In the genomic region with DNA sequence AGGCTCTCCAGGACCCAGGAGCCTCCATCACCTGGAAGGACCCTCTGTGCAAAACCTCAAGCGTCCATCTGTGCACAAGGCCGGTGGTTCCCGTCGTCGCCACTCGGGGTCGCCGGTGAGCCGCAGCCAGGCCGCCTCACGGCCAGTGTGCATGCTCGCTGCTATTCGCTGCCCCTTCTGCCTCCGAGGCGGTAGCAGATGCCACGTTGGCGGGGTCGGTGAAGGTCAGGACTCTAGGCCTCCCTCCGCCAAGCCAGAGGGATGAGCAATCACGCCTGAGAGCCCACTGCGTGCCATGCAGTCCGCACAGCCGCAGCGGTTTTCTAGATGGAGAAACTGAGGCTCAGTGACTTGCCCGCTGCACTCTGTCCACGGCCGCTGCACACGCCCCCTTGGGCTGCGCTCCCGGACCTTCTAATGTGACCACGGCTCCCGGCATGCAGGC, we compare ENCODE assay signal across 1 cellular context.
TF ChIP-seq lines count a peak whose summit lies in the region.

No MANE protein-coding gene starts in this region.

TF ChIP-seq in HepG2, 621 proteins besides CTCF, POLR2A, EP300 and RAD21 (continued from another document and continues in another):
- TF ChIP-seq, protein P1, sequence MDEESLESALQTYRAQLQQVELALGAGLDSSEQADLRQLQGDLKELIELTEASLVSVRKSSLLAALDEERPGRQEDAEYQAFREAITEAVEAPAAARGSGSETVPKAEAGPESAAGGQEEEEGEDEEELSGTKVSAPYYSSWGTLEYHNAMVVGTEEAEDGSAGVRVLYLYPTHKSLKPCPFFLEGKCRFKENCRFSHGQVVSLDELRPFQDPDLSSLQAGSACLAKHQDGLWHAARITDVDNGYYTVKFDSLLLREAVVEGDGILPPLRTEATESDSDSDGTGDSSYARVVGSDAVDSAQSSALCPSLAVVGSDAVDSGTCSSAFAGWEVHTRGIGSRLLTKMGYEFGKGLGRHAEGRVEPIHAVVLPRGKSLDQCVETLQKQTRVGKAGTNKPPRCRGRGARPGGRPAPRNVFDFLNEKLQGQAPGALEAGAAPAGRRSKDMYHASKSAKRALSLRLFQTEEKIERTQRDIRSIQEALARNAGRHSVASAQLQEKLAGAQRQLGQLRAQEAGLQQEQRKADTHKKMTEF (CRISPR knock-in tag; IDR thresholded peaks at IDR 0.05) = peak; percentile 66
- TF ChIP-seq SNAPC2 (CRISPR knock-in tag; IDR thresholded peaks at IDR 0.05) = no peak
- TF ChIP-seq, protein P2, sequence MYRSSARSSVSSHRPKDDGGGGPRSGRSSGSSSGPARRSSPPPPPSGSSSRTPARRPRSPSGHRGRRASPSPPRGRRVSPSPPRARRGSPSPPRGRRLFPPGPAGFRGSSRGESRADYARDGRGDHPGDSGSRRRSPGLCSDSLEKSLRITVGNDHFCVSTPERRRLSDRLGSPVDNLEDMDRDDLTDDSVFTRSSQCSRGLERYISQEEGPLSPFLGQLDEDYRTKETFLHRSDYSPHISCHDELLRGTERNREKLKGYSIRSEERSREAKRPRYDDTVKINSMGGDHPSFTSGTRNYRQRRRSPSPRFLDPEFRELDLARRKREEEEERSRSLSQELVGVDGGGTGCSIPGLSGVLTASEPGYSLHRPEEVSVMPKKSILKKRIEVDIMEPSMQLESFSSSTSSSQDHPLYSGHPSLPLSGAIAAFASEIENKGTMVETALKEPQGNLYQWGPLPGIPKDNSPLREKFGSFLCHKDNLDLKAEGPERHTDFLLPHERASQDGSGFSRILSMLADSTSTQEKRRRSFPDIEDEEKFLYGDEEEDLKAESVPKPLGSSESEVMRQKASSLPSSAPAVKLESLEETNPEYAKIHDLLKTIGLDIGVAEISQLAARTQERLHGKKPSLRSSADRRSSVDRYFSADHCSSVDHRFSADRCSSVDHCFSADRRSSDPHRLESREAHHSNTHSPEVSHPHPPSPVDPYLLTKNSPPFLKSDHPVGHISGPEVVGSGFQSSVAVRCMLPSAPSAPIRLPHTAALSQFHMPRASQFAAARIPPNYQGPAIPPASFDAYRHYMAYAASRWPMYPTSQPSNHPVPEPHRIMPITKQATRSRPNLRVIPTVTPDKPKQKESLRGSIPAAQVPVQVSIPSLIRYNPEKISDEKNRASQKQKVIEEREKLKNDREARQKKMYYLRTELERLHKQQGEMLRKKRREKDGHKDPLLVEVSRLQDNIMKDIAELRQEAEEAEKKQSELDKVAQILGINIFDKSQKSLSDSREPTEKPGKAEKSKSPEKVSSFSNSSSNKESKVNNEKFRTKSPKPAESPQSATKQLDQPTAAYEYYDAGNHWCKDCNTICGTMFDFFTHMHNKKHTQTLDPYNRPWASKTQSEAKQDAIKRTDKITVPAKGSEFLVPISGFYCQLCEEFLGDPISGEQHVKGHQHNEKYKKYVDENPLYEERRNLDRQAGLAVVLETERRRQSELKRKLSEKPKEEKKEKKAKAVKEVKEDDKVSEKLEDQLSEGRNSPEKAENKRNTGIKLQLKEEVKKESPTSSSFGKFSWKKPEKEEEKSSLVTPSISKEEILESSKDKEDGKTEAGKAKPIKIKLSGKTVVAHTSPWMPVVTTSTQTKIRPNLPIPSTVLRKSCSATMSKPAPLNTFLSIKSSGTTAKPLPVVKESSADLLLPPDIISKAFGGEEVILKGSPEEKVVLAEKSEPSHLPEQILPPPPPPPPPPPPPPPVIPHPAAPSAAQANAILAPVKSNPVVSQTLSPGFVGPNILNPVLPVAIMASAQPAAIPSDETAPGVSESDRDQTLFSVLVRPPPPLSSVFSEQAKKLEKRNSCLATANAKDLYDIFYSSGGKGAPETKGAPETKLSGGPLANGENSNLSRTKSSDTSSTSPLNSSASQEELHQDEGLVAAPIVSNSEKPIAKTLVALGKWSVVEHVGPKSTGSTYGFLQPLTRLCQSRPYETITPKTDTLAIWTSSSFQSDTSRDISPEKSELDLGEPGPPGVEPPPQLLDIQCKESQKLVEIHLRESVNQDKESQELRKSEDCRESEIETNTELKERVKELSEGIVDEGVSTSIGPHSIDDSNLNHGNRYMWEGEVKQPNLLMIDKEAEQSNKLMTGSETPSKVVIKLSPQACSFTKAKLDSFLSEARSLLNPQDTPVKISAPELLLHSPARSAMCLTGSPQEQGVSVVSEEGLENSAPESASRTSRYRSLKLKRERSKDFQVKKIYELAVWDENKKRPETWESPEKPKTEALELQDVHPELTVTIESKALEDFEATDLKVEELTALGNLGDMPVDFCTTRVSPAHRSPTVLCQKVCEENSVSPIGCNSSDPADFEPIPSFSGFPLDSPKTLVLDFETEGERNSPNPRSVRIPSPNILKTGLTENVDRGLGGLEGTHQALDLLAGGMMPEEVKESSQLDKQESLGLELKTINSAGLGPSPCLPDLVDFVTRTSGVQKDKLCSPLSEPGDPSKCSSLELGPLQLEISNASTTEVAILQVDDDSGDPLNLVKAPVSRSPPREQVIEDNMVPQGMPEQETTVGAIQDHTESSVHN (CRISPR knock-in tag; IDR thresholded peaks at IDR 0.05) = 0 out of 2 replicates have a peak, but pooled peaks have one; percentile 43
- peak; percentile 73; the same call in 1 of the 2 replicates for TF ChIP-seq DNMT1 (CRISPR knock-in tag; IDR thresholded peaks at IDR 0.05)
- TF ChIP-seq ZNF777 (CRISPR knock-in tag; IDR thresholded peaks at IDR 0.05) = 0 out of 2 replicates have a peak, but pooled peaks have one; percentile 33
- 0 out of 2 replicates have a peak, but pooled peaks have one; percentile 27 for TF ChIP-seq REPIN1 (CRISPR knock-in tag; IDR thresholded peaks at IDR 0.05; ENCODE audit: borderline replicate concordance, low read depth)
- no peak for TF ChIP-seq EHMT2 (IDR thresholded peaks at IDR 0.05; ENCODE audit: borderline replicate concordance, low read depth, low read length)
- peak; percentile 51; the same call in 1 of the 2 replicates for TF ChIP-seq GATAD2A (CRISPR knock-in tag; IDR thresholded peaks at IDR 0.05)
- TF ChIP-seq ZNF501 (CRISPR knock-in tag; IDR thresholded peaks at IDR 0.05) = peak; percentile 61; the same call in 1 of the 2 replicates
- TF ChIP-seq, protein P3, sequence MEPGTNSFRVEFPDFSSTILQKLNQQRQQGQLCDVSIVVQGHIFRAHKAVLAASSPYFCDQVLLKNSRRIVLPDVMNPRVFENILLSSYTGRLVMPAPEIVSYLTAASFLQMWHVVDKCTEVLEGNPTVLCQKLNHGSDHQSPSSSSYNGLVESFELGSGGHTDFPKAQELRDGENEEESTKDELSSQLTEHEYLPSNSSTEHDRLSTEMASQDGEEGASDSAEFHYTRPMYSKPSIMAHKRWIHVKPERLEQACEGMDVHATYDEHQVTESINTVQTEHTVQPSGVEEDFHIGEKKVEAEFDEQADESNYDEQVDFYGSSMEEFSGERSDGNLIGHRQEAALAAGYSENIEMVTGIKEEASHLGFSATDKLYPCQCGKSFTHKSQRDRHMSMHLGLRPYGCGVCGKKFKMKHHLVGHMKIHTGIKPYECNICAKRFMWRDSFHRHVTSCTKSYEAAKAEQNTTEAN (CRISPR knock-in tag; conservative IDR thresholded peaks at IDR 0.05) = 0 out of 2 replicates have a peak, but pooled peaks have one; percentile 17
- TF ChIP-seq, protein P4, sequence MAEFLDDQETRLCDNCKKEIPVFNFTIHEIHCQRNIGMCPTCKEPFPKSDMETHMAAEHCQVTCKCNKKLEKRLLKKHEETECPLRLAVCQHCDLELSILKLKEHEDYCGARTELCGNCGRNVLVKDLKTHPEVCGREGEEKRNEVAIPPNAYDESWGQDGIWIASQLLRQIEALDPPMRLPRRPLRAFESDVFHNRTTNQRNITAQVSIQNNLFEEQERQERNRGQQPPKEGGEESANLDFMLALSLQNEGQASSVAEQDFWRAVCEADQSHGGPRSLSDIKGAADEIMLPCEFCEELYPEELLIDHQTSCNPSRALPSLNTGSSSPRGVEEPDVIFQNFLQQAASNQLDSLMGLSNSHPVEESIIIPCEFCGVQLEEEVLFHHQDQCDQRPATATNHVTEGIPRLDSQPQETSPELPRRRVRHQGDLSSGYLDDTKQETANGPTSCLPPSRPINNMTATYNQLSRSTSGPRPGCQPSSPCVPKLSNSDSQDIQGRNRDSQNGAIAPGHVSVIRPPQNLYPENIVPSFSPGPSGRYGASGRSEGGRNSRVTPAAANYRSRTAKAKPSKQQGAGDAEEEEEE (CRISPR knock-in tag; IDR thresholded peaks at IDR 0.05; ENCODE audit: borderline replicate concordance) = no peak
- no peak for TF ChIP-seq RFX5 (IDR thresholded peaks at IDR 0.05; ENCODE audit: low read depth, low read length)
- 0 out of 2 replicates have a peak, but pooled peaks have one; percentile 49 for TF ChIP-seq JUND (CRISPR knock-in tag; IDR thresholded peaks at IDR 0.05)
- peak; percentile 37; the same call in 1 of the 2 replicates for TF ChIP-seq SALL2 (CRISPR knock-in tag; IDR thresholded peaks at IDR 0.05)
- TF ChIP-seq MYC (CRISPR knock-in tag; IDR thresholded peaks at IDR 0.05; ENCODE audit: borderline replicate concordance) = peak; percentile 84; the same call in 1 of the 2 replicates
- TF ChIP-seq, protein P5, sequence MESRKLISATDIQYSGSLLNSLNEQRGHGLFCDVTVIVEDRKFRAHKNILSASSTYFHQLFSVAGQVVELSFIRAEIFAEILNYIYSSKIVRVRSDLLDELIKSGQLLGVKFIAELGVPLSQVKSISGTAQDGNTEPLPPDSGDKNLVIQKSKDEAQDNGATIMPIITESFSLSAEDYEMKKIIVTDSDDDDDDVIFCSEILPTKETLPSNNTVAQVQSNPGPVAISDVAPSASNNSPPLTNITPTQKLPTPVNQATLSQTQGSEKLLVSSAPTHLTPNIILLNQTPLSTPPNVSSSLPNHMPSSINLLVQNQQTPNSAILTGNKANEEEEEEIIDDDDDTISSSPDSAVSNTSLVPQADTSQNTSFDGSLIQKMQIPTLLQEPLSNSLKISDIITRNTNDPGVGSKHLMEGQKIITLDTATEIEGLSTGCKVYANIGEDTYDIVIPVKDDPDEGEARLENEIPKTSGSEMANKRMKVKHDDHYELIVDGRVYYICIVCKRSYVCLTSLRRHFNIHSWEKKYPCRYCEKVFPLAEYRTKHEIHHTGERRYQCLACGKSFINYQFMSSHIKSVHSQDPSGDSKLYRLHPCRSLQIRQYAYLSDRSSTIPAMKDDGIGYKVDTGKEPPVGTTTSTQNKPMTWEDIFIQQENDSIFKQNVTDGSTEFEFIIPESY (CRISPR knock-in tag; IDR thresholded peaks at IDR 0.05) = peak; percentile 66; the same call in 1 of the 2 replicates
- TF ChIP-seq, protein P6, sequence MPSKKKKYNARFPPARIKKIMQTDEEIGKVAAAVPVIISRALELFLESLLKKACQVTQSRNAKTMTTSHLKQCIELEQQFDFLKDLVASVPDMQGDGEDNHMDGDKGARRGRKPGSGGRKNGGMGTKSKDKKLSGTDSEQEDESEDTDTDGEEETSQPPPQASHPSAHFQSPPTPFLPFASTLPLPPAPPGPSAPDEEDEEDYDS (CRISPR knock-in tag; IDR thresholded peaks at IDR 0.05) = peak; percentile 56; the same call in 1 of the 2 replicates
- no peak for TF ChIP-seq GTF2F1 (IDR thresholded peaks at IDR 0.05; ENCODE audit: low read length)
- TF ChIP-seq, protein P7, sequence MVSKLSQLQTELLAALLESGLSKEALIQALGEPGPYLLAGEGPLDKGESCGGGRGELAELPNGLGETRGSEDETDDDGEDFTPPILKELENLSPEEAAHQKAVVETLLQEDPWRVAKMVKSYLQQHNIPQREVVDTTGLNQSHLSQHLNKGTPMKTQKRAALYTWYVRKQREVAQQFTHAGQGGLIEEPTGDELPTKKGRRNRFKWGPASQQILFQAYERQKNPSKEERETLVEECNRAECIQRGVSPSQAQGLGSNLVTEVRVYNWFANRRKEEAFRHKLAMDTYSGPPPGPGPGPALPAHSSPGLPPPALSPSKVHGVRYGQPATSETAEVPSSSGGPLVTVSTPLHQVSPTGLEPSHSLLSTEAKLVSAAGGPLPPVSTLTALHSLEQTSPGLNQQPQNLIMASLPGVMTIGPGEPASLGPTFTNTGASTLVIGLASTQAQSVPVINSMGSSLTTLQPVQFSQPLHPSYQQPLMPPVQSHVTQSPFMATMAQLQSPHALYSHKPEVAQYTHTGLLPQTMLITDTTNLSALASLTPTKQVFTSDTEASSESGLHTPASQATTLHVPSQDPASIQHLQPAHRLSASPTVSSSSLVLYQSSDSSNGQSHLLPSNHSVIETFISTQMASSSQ (IDR thresholded peaks at IDR 0.05; ENCODE audit: low read depth) = no peak
- TF ChIP-seq, protein P7 (CRISPR knock-in tag; IDR thresholded peaks at IDR 0.05; ENCODE audit: borderline replicate concordance) = 0 out of 2 replicates have a peak, but pooled peaks have one; percentile 31
- TF ChIP-seq ZNF253 (CRISPR knock-in tag; IDR thresholded peaks at IDR 0.05; ENCODE audit: borderline replicate concordance) = no peak
- peak; percentile 74; the same call in 1 of the 2 replicates for TF ChIP-seq ZNF614 (CRISPR knock-in tag; IDR thresholded peaks at IDR 0.05; ENCODE audit: borderline replicate concordance)
- TF ChIP-seq, protein P8, sequence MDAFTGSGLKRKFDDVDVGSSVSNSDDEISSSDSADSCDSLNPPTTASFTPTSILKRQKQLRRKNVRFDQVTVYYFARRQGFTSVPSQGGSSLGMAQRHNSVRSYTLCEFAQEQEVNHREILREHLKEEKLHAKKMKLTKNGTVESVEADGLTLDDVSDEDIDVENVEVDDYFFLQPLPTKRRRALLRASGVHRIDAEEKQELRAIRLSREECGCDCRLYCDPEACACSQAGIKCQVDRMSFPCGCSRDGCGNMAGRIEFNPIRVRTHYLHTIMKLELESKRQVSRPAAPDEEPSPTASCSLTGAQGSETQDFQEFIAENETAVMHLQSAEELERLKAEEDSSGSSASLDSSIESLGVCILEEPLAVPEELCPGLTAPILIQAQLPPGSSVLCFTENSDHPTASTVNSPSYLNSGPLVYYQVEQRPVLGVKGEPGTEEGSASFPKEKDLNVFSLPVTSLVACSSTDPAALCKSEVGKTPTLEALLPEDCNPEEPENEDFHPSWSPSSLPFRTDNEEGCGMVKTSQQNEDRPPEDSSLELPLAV (CRISPR knock-in tag; conservative IDR thresholded peaks at IDR 0.05; ENCODE audit: low read depth) = no peak
- no peak for TF ChIP-seq ZNF773 (CRISPR knock-in tag; IDR thresholded peaks at IDR 0.05; ENCODE audit: borderline replicate concordance)
- peak; percentile 77; the same call in 1 of the 2 replicates for TF ChIP-seq ZNF547 (CRISPR knock-in tag; IDR thresholded peaks at IDR 0.05)
- TF ChIP-seq ZNF619 (CRISPR knock-in tag; IDR thresholded peaks at IDR 0.05) = peak; percentile 76; the same call in 1 of the 2 replicates
- TF ChIP-seq, protein P9, sequence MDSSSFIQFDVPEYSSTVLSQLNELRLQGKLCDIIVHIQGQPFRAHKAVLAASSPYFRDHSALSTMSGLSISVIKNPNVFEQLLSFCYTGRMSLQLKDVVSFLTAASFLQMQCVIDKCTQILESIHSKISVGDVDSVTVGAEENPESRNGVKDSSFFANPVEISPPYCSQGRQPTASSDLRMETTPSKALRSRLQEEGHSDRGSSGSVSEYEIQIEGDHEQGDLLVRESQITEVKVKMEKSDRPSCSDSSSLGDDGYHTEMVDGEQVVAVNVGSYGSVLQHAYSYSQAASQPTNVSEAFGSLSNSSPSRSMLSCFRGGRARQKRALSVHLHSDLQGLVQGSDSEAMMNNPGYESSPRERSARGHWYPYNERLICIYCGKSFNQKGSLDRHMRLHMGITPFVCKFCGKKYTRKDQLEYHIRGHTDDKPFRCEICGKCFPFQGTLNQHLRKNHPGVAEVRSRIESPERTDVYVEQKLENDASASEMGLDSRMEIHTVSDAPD (CRISPR knock-in tag; IDR thresholded peaks at IDR 0.05) = no peak
- TF ChIP-seq NCOA2 (CRISPR knock-in tag; IDR thresholded peaks at IDR 0.05) = peak; percentile 35; the same call in 1 of the 2 replicates
